In genomic region chr6:7390218-7390878, GRCh38 we compare ENCODE assay signal across 8 cellular contexts. TPM values are rescaled to one million over a fixed set of nuclear protein-coding genes. Genes with fewer than 3 reads are reported as not detected.
A peak's percentile ranks its signal among the peaks of the same experiment; 100 is the strongest.
DNase-seq lines count a peak whose midpoint lies in the region; ATAC-seq, FAIRE-seq and TF ChIP-seq lines count a peak whose summit lies in the region.

No MANE protein-coding gene starts in this region.

- peak; percentile 10 for DNase-seq in GM12892 (ENCODE audit: insufficient read length)
- no peak for DNase-seq in GM23338 (ENCODE audit: low spot score)
- no peak for DNase-seq in GDM1 (lab: John Stamatoyannopoulos, UW)
- no peak for DNase-seq in NCI-H510A treated with DMSO at 0.1 percent for 48 hours (lab: John Stamatoyannopoulos, UW)
- DNase-seq in HuH-7 (ENCODE audit: low spot score): no peak

- H2AFZ ChIP-seq in GM23338: peak overlapping the region; percentile 93; the same call in 1 of the 2 replicates
- 0 out of 2 replicates have a peak overlapping the region, but pooled peaks have one; percentile 30 for H2AFZ ChIP-seq in OCI-LY1 (ENCODE audit: low read length)
- peak overlapping the region; percentile 90 for H2AFZ ChIP-seq in neuron (ENCODE audit: low read depth, low read length)

- FAIRE-seq in GM12892 (lab: Jason Lieb, UNC): no peak

- no peaks in the 10 kb centered on the region for H3K9me2 ChIP-seq in GM23338 (ENCODE audit: insufficient read depth)
- H3K9me2 ChIP-seq in OCI-LY1 (ENCODE audit: low read depth, low read length): no peaks in the 10 kb centered on the region

- H3F3A ChIP-seq in GM23338 (replicated peaks; ENCODE audit: low read depth) (0 out of 2 replicates have a peak, but pooled peaks cover 4% of the 10 kb centered on the region), OCI-LY1 (ENCODE audit: insufficient read depth, low read length) (no peaks in the 10 kb centered on the region)

- H3K4me1 Mint-ChIP-seq in GM23338: peaks cover 17% of the 10 kb centered on the region

- TF ChIP-seq CTCF in GM23338 (conservative IDR thresholded peaks at IDR 0.05; ENCODE audit: low read depth in 2 of 2) (peak; percentile 5 to 30; a peak in 3 of 4 replicates), OCI-LY1 (IDR thresholded peaks at IDR 0.05; ENCODE audit: low read length) (no peak)

- peaks cover 14% of the 10 kb centered on the region for H4K20me1 ChIP-seq in GM23338 (replicated peaks; ENCODE audit: insufficient read depth)
- H4K20me1 ChIP-seq in OCI-LY1 (ENCODE audit: insufficient read depth, low read length): no peaks in the 10 kb centered on the region

- peaks cover 22% of the 10 kb centered on the region for H3K36me3 Mint-ChIP-seq in GM23338 (ENCODE audit: low read depth)

- H3K4me2 ChIP-seq in GM23338 (peak overlapping the region; percentile 96), OCI-LY1 (ENCODE audit: low read length) (peak overlapping the region; percentile 85)

- peak overlapping the region; percentile 82 for H3K4me3 ChIP-seq in GM23338
- H3K4me3 ChIP-seq in OCI-LY1 (ENCODE audit: low read depth, low read length, poor library complexity, severe bottlenecking): peak overlapping the region; percentile 91
- peak overlapping the region; percentile 97 for H3K4me3 ChIP-seq in ectodermal cell (ENCODE audit: insufficient read depth, low read depth, low read length)
- H3K4me3 ChIP-seq in neuron (ENCODE audit: low read length): peak overlapping the region; percentile 74

- no peak for ATAC-seq in GM23338

- peaks cover 9% of the 10 kb centered on the region for H3K36me3 ChIP-seq in GM23338 (ENCODE audit: insufficient read depth)
- H3K36me3 ChIP-seq in OCI-LY1 (ENCODE audit: insufficient read depth, low read length): peaks cover 29% of the 10 kb centered on the region
- no peaks in the 10 kb centered on the region for H3K36me3 ChIP-seq in ectodermal cell (ENCODE audit: control insufficient read depth, insufficient read depth, low read length)
- H3K36me3 ChIP-seq in neuron (ENCODE audit: insufficient read depth, low read length): peaks cover 14% of the 10 kb centered on the region

- H3K79me2 ChIP-seq in GM23338 (replicated peaks; ENCODE audit: insufficient read depth) (peaks cover 34% of the 10 kb centered on the region), OCI-LY1 (ENCODE audit: insufficient read depth, low read length) (peaks cover 37% of the 10 kb centered on the region)

- H3K27me3 ChIP-seq in GM23338 (ENCODE audit: insufficient read depth) (no peaks in the 10 kb centered on the region), OCI-LY1 (ENCODE audit: insufficient read depth, low read length) (no peaks in the 10 kb centered on the region), ectodermal cell (ENCODE audit: control insufficient read depth, insufficient read depth, low read length, poor library complexity, severe bottlenecking) (no peaks in the 10 kb centered on the region), neuron (ENCODE audit: insufficient read depth, low read length) (no peaks in the 10 kb centered on the region)

- H3K9ac ChIP-seq in OCI-LY1 (ENCODE audit: low read length): peak overlapping the region; percentile 88

- 5 to 6% methylated on average over 14 of the region's 14 CpGs for WGBS in ectodermal cell, 2 experiments

- H3K4me3 Mint-ChIP-seq in GM23338: peak overlapping the region; percentile 92

- H3K27ac ChIP-seq in GM23338 (ENCODE audit: low read depth): no peak overlapping the region
- peak overlapping the region; percentile 73 for H3K27ac ChIP-seq in OCI-LY1 (ENCODE audit: low read depth, low read length, poor library complexity, severe bottlenecking)
- H3K27ac ChIP-seq in ectodermal cell (ENCODE audit: insufficient read depth, low read depth, low read length, poor library complexity, severe bottlenecking): no peak overlapping the region

- H3K9me3 ChIP-seq in OCI-LY1 (ENCODE audit: low read length): no peaks in the 10 kb centered on the region
- no peaks in the 10 kb centered on the region for H3K9me3 ChIP-seq in ectodermal cell (ENCODE audit: control insufficient read depth, low read length)
- H3K9me3 ChIP-seq in neuron (ENCODE audit: low read length): no peaks in the 10 kb centered on the region

- TF ChIP-seq POLR2A in GM12892 (IDR thresholded peaks at IDR 0.05; ENCODE audit: low read depth, low read length): no peak

- 0 out of 2 replicates have a peak overlapping the region, but pooled peaks have one; percentile 23 for H3K27ac Mint-ChIP-seq in GM23338

- no peaks in the 10 kb centered on the region for H3K9me3 Mint-ChIP-seq in GM23338

- peaks cover 3% of the 10 kb centered on the region for H3K27me3 Mint-ChIP-seq in GM23338 (ENCODE audit: insufficient read depth, low read depth, poor library complexity)

- peaks cover 19% of the 10 kb centered on the region for H3K4me1 ChIP-seq in GM23338 (ENCODE audit: insufficient read depth)
- peaks cover 26% of the 10 kb centered on the region for H3K4me1 ChIP-seq in OCI-LY1 (ENCODE audit: insufficient read depth, low read length, severe bottlenecking)
- peaks cover 10% of the 10 kb centered on the region for H3K4me1 ChIP-seq in ectodermal cell (ENCODE audit: control insufficient read depth, insufficient read depth, low read length)
- peaks cover 16% of the 10 kb centered on the region for H3K4me1 ChIP-seq in neuron (ENCODE audit: insufficient read depth, low read length)

TF ChIP-seq in GM23338, 12 proteins besides CTCF, POLR2A, EP300 and RAD21 (continues in another document):
- TF ChIP-seq NANOG (IDR thresholded peaks at IDR 0.05; ENCODE audit: borderline replicate concordance) (no peak), EZH2 (IDR thresholded peaks at IDR 0.05; ENCODE audit: low read depth, unreplicated experiment) (no peak), JUNB (IDR thresholded peaks at IDR 0.05; ENCODE audit: unreplicated experiment) (no peak), ETS1 (IDR thresholded peaks at IDR 0.05) (no peak), CREB1 (CRISPR knock-in tag; IDR thresholded peaks at IDR 0.05; ENCODE audit: low read depth) (no peak), ZNF114 (CRISPR knock-in tag; IDR thresholded peaks at IDR 0.05) (no peak), STAT1 (IDR thresholded peaks at IDR 0.05; ENCODE audit: unreplicated experiment) (no peak)

RNA-seq across cellular contexts. Expression of gene RIOK1, which starts 0.7 kb away (rescaled TPM):
- 17.7 TPM for polyA plus RNA-seq in GM12892 (2012; ENCODE audit: missing spikeins)
- 15.5 and 15.7 TPM in 2 replicates for total RNA-seq in GM23338 (2014; rRNA removed; shearing (Covaris generic))
- polyA plus RNA-seq in GM23338 (2016; fragmentation: Nextera tagmentation; extraction: Ambion mirVana): 26.4 and 34.3 TPM in 2 replicates
- 20.6 TPM for polyA plus RNA-seq in ectodermal cell (2013, experiment 1 of 4)
- 20.7 TPM for polyA plus RNA-seq in ectodermal cell (2013, experiment 2 of 4)
- 16.8 TPM for polyA plus RNA-seq in ectodermal cell (2013, experiment 3 of 4)
- 18.7 TPM for polyA plus RNA-seq in ectodermal cell (2013, experiment 4 of 4)

RNA-seq across cellular contexts. Expression of gene CAGE1, which starts 0.8 kb away (rescaled TPM):
- polyA plus RNA-seq in GM12892 (2012; ENCODE audit: missing spikeins): not detected
- 0.07 and 0.08 TPM in 2 replicates for total RNA-seq in GM23338 (2014; rRNA removed; shearing (Covaris generic))
- 0.12 TPM in 1 of 2 replicates, not detected in the other for polyA plus RNA-seq in GM23338 (2016; fragmentation: Nextera tagmentation; extraction: Ambion mirVana)
- polyA plus RNA-seq in ectodermal cell (2013, experiment 1 of 4): 0.50 TPM
- 0.12 TPM for polyA plus RNA-seq in ectodermal cell (2013, experiment 2 of 4)
- not detected for polyA plus RNA-seq in ectodermal cell (2013, experiment 3 of 4)
- 0.20 TPM for polyA plus RNA-seq in ectodermal cell (2013, experiment 4 of 4)

Comparison
In these comparisons a context has a peak if more than half of its experiments do, and no peak if none do; other contexts are left out.
1. H2AFZ ChIP-seq: peak in every context shown above with its lines; median percentile 93 in GM23338; 90 in neuron; 30 in OCI-LY1.